ENCODE assay signal across 9 cellular contexts in genomic region chr1:89198081-89198480, GRCh38. TPM values are rescaled to one million over a fixed set of nuclear protein-coding genes. Genes with fewer than 3 reads are reported as not detected.
DNase-seq lines count a peak whose midpoint lies in the region; ATAC-seq and TF ChIP-seq lines count a peak whose summit lies in the region.
"Had no signal": no experiment of that assay in that cellular context is flagged by ENCODE, and none has a peak within 500 bp of the region (broad histone marks: within the 10 kb centered on the region; RNA-seq: fewer than 3 reads in every experiment).

No MANE protein-coding gene starts in this region.

- H4K8ac ChIP-seq in neuronal stem cell (ENCODE audit: low read depth, low read length) = no peak overlapping the region

- H3K4ac ChIP-seq in neuronal stem cell (ENCODE audit: low read length) = no peak overlapping the region

- DNase-seq in MM.1S (no peak), nephron progenitor cell (no peak), foreskin keratinocyte (no peak), epidermal melanocyte (ENCODE audit: insufficient read length, low spot score) (no peak), medulla oblongata (ENCODE audit: extremely low spot score) (no peak), neuronal stem cell (ENCODE audit: low spot score) (no peak)
- DNase-seq in effector memory CD4-positive, alpha-beta T cell = no peak

- H3K79me1 ChIP-seq in neuronal stem cell (ENCODE audit: low read depth, low read length) = no peaks in the 10 kb centered on the region

- no CpG with 5 or more reads among the region's 8 CpGs for WGBS in neuronal stem cell (ENCODE audit: extremely low coverage in 2 of 2, insufficient read length in 2 of 2, insufficient replicate concordance in 1 of 2), 2 donors

- peaks cover 9% of the 10 kb centered on the region for H3F3A ChIP-seq in MM.1S (ENCODE audit: insufficient read depth, low read length)

- no peak overlapping the region for H2BK15ac ChIP-seq in neuronal stem cell (ENCODE audit: low read length)

- H3K4me1 ChIP-seq in BLaER1 = peaks cover 43% of the 10 kb centered on the region
- H3K4me1 ChIP-seq in MM.1S (ENCODE audit: low read length) = peaks cover 16% of the 10 kb centered on the region
- H3K4me1 ChIP-seq in effector memory CD4-positive, alpha-beta T cell (ENCODE audit: control insufficient read depth, insufficient read depth, low read length, poor library complexity, severe bottlenecking) = peaks cover 12% of the 10 kb centered on the region
- H3K4me1 ChIP-seq in foreskin keratinocyte = no peaks in the 10 kb centered on the region
- no peaks in the 10 kb centered on the region for H3K4me1 ChIP-seq in neuronal stem cell (ENCODE audit: control insufficient read depth in 2 of 2, insufficient read depth in 1 of 2, low read depth in 1 of 2, low read length in 2 of 2)

- H3K4me1 Mint-ChIP-seq in nephron progenitor cell = peaks cover 13% of the 10 kb centered on the region

- H3K9me3 ChIP-seq in BLaER1 (no peaks in the 10 kb centered on the region), MM.1S (replicated peaks; ENCODE audit: insufficient read depth, low read length) (no peaks in the 10 kb centered on the region), neuronal stem cell (replicated peaks in 1 of 2; ENCODE audit: control insufficient read depth in 2 of 2, insufficient read depth in 1 of 2, low read depth in 1 of 2, low read length in 2 of 2) (no peaks in the 10 kb centered on the region)
- H3K9me3 ChIP-seq in effector memory CD4-positive, alpha-beta T cell (ENCODE audit: control insufficient read depth, low read length) = no peaks in the 10 kb centered on the region

- no peak overlapping the region for H2BK12ac ChIP-seq in neuronal stem cell (ENCODE audit: low read length)

- TF ChIP-seq CTCF in MM.1S (IDR thresholded peaks at IDR 0.05; ENCODE audit: low read length) (no peak), nephron progenitor cell (IDR thresholded peaks at IDR 0.05) (no peak), foreskin keratinocyte (conservative IDR thresholded peaks at IDR 0.05) (no peak)

- H2AFZ ChIP-seq in MM.1S (ENCODE audit: low read length) = no peak overlapping the region
- H2AFZ ChIP-seq in neuronal stem cell (ENCODE audit: low read length) = no peak overlapping the region

- peaks cover 2% of the 10 kb centered on the region for H3K27me3 Mint-ChIP-seq in nephron progenitor cell (ENCODE audit: low read depth, poor library complexity)

- no peak overlapping the region for H4K91ac ChIP-seq in neuronal stem cell (ENCODE audit: low read depth, low read length, poor library complexity)

- no peaks in the 10 kb centered on the region for H3K36me3 Mint-ChIP-seq in nephron progenitor cell (ENCODE audit: low read depth)

- no peaks in the 10 kb centered on the region for H3K9me2 ChIP-seq in MM.1S (replicated peaks; ENCODE audit: insufficient read depth, low read length)

- H4K20me1 ChIP-seq in BLaER1 (no peaks in the 10 kb centered on the region), MM.1S (ENCODE audit: insufficient read depth, low read length) (no peaks in the 10 kb centered on the region)

- H3K4me2 ChIP-seq in BLaER1 (peak overlapping the region; percentile 79), MM.1S (ENCODE audit: low read depth, low read length) (peak overlapping the region; percentile 93; the same call in 1 of the 2 replicates), neuronal stem cell (ENCODE audit: insufficient read depth, low read length, poor library complexity, severe bottlenecking) (no peak overlapping the region)

- peak overlapping the region; percentile 36; the same call in 1 of the 2 replicates for H3K9ac ChIP-seq in BLaER1
- H3K9ac ChIP-seq in MM.1S (ENCODE audit: low read length) = no peak overlapping the region
- H3K9ac ChIP-seq in neuronal stem cell (ENCODE audit: low read depth, low read length, poor library complexity) = no peak overlapping the region

- no peak overlapping the region for H2BK5ac ChIP-seq in neuronal stem cell (ENCODE audit: low read length)

- no peak overlapping the region for H3K27ac ChIP-seq in BLaER1
- H3K27ac ChIP-seq in MM.1S (ENCODE audit: low read length) = no peak overlapping the region
- peak overlapping the region; percentile 81 for H3K27ac ChIP-seq in effector memory CD4-positive, alpha-beta T cell (ENCODE audit: insufficient read depth, low read length, poor library complexity, severe bottlenecking)
- no peak overlapping the region for H3K27ac ChIP-seq in foreskin keratinocyte
- H3K27ac ChIP-seq in neuronal stem cell (replicated peaks; ENCODE audit: low read length) = no peak overlapping the region

- ATAC-seq in foreskin keratinocyte = no peak

- H3K36me3 ChIP-seq in BLaER1 (no peaks in the 10 kb centered on the region), MM.1S (replicated peaks; ENCODE audit: insufficient read depth, low read length) (no peaks in the 10 kb centered on the region), neuronal stem cell (replicated peaks in 1 of 2; ENCODE audit: control insufficient read depth in 2 of 2, insufficient read depth in 2 of 2, low read length in 2 of 2) (no peaks in the 10 kb centered on the region)
- peaks cover 18% of the 10 kb centered on the region for H3K36me3 ChIP-seq in effector memory CD4-positive, alpha-beta T cell (ENCODE audit: control insufficient read depth, insufficient read depth, low read length)

- H3K9me3 Mint-ChIP-seq in nephron progenitor cell = no peaks in the 10 kb centered on the region

- no peak overlapping the region for H3K4me3 Mint-ChIP-seq in nephron progenitor cell

- H3K27me3 ChIP-seq in BLaER1 (peaks cover 25% of the 10 kb centered on the region), MM.1S (replicated peaks; ENCODE audit: insufficient read depth, low read length) (no peaks in the 10 kb centered on the region), foreskin keratinocyte (peaks cover 35% of the 10 kb centered on the region), neuronal stem cell (ENCODE audit: control insufficient read depth in 3 of 3, insufficient read depth in 3 of 3, low read depth in 1 of 3, low read length in 3 of 3) (no peaks in the 10 kb centered on the region)
- no peaks in the 10 kb centered on the region for H3K27me3 ChIP-seq in effector memory CD4-positive, alpha-beta T cell (replicated peaks; ENCODE audit: control insufficient read depth, insufficient read depth, low read length, poor library complexity, severe bottlenecking)

- H3K4me3 ChIP-seq in BLaER1 = peak overlapping the region; percentile 65
- H3K4me3 ChIP-seq in MM.1S (ENCODE audit: low read length) = no peak overlapping the region; the same call in 1 of the 2 replicates
- H3K4me3 ChIP-seq in effector memory CD4-positive, alpha-beta T cell (ENCODE audit: insufficient read depth, low read depth, low read length, poor library complexity, severe bottlenecking) = peak overlapping the region; percentile 78
- no peak overlapping the region for H3K4me3 ChIP-seq in neuronal stem cell (ENCODE audit: low read length in 2 of 2)

- H3K18ac ChIP-seq in neuronal stem cell (ENCODE audit: low read length) = no peak overlapping the region

- H3K23ac ChIP-seq in neuronal stem cell (ENCODE audit: low read depth, low read length, poor library complexity) = no peak overlapping the region

- H3K14ac ChIP-seq in neuronal stem cell (ENCODE audit: low read length) = no peak overlapping the region

- H3K27ac Mint-ChIP-seq in nephron progenitor cell = peak overlapping the region; percentile 52

- H2BK120ac ChIP-seq in neuronal stem cell (ENCODE audit: low read depth, low read length) = no peak overlapping the region

- H2AK5ac ChIP-seq in neuronal stem cell (ENCODE audit: low read depth, low read length) = no peak overlapping the region

- no peaks in the 10 kb centered on the region for H3K79me2 ChIP-seq in MM.1S (ENCODE audit: low read length)

RNA-seq across cellular contexts. Expression of gene GBP4, which starts 0.7 kb away (rescaled TPM):
- total RNA-seq in foreskin keratinocyte = 0.14 and 0.21 TPM in 2 replicates
- 0.01 TPM in 2 replicates for polyA plus RNA-seq in foreskin keratinocyte
- not detected for polyA plus RNA-seq in neuronal stem cell (2013, experiment 1 of 2)
- polyA plus RNA-seq in neuronal stem cell (2013, experiment 2 of 2) = not detected

RNA-seq across cellular contexts. Expression of gene GBP7, which starts 22.3 kb away (rescaled TPM):
- not detected in 2 replicates for total RNA-seq in foreskin keratinocyte
- not detected in 2 replicates for polyA plus RNA-seq in foreskin keratinocyte
- not detected for polyA plus RNA-seq in neuronal stem cell (2013, experiment 1 of 2)
- not detected for polyA plus RNA-seq in neuronal stem cell (2013, experiment 2 of 2)
- total RNA-seq: lower leg skin had no signal

Comparison
In these comparisons a context has a peak if more than half of its experiments do, and no peak if none do; other contexts are left out.
1. H3K4me3 ChIP-seq: peak in BLaER1 (single experiment) and effector memory CD4-positive, alpha-beta T cell (single experiment); none in MM.1S (single experiment) and neuronal stem cell (0 of 2).